8 cellular contexts compared by ENCODE assay signal in genomic region chr10:98267894-98268693, GRCh38. TPM values are rescaled to one million over a fixed set of nuclear protein-coding genes. Genes with fewer than 3 reads are reported as not detected.
A peak's percentile ranks its signal among the peaks of the same experiment; 100 is the strongest.
DNase-seq lines count a peak whose midpoint lies in the region; ATAC-seq lines count a peak whose summit lies in the region.

LOXL4 (minus strand) TSS chr10:98268194; CDS start chr10:98263019, 5,175 bp downstream.

- WGBS in right cardiac atrium: 3% methylated on average over 75 of the region's 75 CpGs

- H3K9me3 Mint-ChIP-seq in activated naive CD8-positive, alpha-beta T cell (ENCODE audit: low read depth): no peaks in the 10 kb centered on the region

- ATAC-seq in right cardiac atrium: peak; percentile 18 to 46
- peak; percentile 47 for ATAC-seq in sciatic nerve
- no peak for ATAC-seq in HG02970 (IDR thresholded peaks at IDR 0.05; ENCODE audit: low FRiP score, unreplicated experiment)
- no peak for ATAC-seq in GM21576 (IDR thresholded peaks at IDR 0.05; ENCODE audit: unreplicated experiment)

- no peaks in the 10 kb centered on the region for H3K36me3 Mint-ChIP-seq in activated naive CD8-positive, alpha-beta T cell

- DNase-seq in CMK (ENCODE audit: low read depth): peak; percentile 36
- peak; percentile 56 for DNase-seq in HK-2 (ENCODE audit: unreplicated experiment)
- peak; percentile 36 to 77 (median 72) for DNase-seq in right cardiac atrium
- DNase-seq in sciatic nerve (ENCODE audit: low spot score): peak; percentile 72
- DNase-seq in OCI-M2 (lab: John Stamatoyannopoulos, UW; ENCODE audit: unreplicated experiment): no peak

- H3K4me1 Mint-ChIP-seq in activated naive CD8-positive, alpha-beta T cell (ENCODE audit: low read depth): peaks cover 2% of the 10 kb centered on the region

- peak within 1 kb of the TSS; percentile 80 for H3K4me3 Mint-ChIP-seq in activated naive CD8-positive, alpha-beta T cell

- H3K9me3 ChIP-seq in right cardiac atrium (ENCODE audit: control insufficient read depth, low read length): no peaks in the 10 kb centered on the region

- H3K27me3 Mint-ChIP-seq in activated naive CD8-positive, alpha-beta T cell: peaks cover 12% of the 10 kb centered on the region

- peak within 1 kb of the TSS; percentile 34 for H3K27ac ChIP-seq in right cardiac atrium (ENCODE audit: low read length)

- intact Hi-C loops in right cardiac atrium (cut with DNase I) (loop anchor here in 2 of 4 donors (5.0 to 10.0 kb wide), 2 partner anchors 39 to 353 kb away; no protein-coding TSS in a partner anchor), sciatic nerve (cut with DNase I) (no loop called here)

- no peak within 1 kb of the TSS for H3K27ac Mint-ChIP-seq in activated naive CD8-positive, alpha-beta T cell

- H3K4me1 ChIP-seq in right cardiac atrium (ENCODE audit: control insufficient read depth, insufficient read depth, low read length): peaks cover 10% of the 10 kb centered on the region

- peak within 1 kb of the TSS; percentile 62 for H3K4me3 ChIP-seq in right cardiac atrium (ENCODE audit: low read length)

- H3K27me3 ChIP-seq in right cardiac atrium (ENCODE audit: control insufficient read depth, insufficient read depth): no peaks in the 10 kb centered on the region

RNA-seq across cellular contexts. Expression of gene LOXL4, which starts in this region (rescaled TPM):
- total RNA-seq in right cardiac atrium (under 1 TPM; 0.59 to 0.96 (median 0.79) TPM), sciatic nerve (8.2 TPM)
- 0.77 TPM for polyA plus RNA-seq in right cardiac atrium

Comparison
In these comparisons a context has a peak if more than half of its experiments do, and no peak if none do; other contexts are left out.
1. Peak in DNase-seq, ATAC-seq, H3K4me3 ChIP-seq and H3K27ac ChIP-seq in right cardiac atrium; RNA of the gene not detected or under 1 TPM.